In the genomic region with DNA sequence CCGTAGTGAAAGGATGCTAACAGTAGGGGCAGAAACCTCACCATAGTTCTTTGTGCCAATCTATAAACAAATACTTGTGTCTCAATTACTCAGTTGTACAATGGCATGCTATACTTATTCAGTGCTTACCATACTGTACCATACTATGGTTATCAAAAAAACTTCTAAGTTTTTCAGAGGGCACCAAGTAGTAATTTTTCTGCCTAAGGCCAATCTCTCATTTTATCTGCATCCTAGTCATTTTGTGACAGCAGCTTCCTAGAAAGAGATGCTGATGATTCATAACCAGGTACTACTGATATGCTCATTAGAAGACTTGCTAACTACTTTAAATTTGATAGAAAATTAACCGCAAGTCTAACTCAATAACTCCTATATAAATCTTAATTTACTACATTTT, we compare ENCODE assay signal across 29 cellular contexts. TPM values are rescaled to one million over a fixed set of nuclear protein-coding genes. Genes with fewer than 3 reads are reported as not detected.
"Had no signal": no experiment of that assay in that cellular context is flagged by ENCODE, and none has a peak within 500 bp of the region (broad histone marks: within the 10 kb centered on the region; RNA-seq: fewer than 3 reads in every experiment).

No MANE protein-coding gene starts in this region.

- H3K27ac ChIP-seq: adrenal gland, colonic mucosa, KMS-11, SJSA1 had no signal

- H3K27me3 ChIP-seq: colonic mucosa, MG63, SJSA1 had no signal

- H3K4me3 Mint-ChIP-seq: activated naive CD8-positive, alpha-beta T cell treated with anti-CD3 and anti-CD28 coated beads, Interleukin-2, amount 10 ng/mL, durations not matched to agents 7 days and 5 days; WTC11 had no signal

- H3K36me3 Mint-ChIP-seq: activated naive CD8-positive, alpha-beta T cell treated with anti-CD3 and anti-CD28 coated beads, Interleukin-2, amount 10 ng/mL, durations not matched to agents 7 days and 5 days; WTC11 had no signal

- H3K9me3 Mint-ChIP-seq: activated naive CD8-positive, alpha-beta T cell treated with anti-CD3 and anti-CD28 coated beads, Interleukin-2, amount 10 ng/mL, durations not matched to agents 7 days and 5 days; WTC11 had no signal

- H3K4me1 ChIP-seq: adrenal gland, colonic mucosa, SJSA1 had no signal

- DNase-seq: activated gamma-delta T cell treated with Interleukin-2 at 50 U/mL for 16 hours; activated naive CD4-positive, alpha-beta T cell treated with anti-CD3 and anti-CD28 coated beads, Interleukin-2, amount 50 U/mL, for 16 hours; activated naive CD8-positive, alpha-beta T cell treated with anti-CD3 and anti-CD28 coated beads, Interleukin-2, amount 10 ng/mL, durations not matched to agents 7 days and 5 days; adrenal gland; anterior cingulate cortex; caudate nucleus; colonic mucosa; MG63; MV-4-11; NCI-H1092 treated with DMSO at 0.1 percent for 48 hours; NCI-H1417 treated with DMSO at 0.1 percent for 48 hours; NCI-H1694; NCI-H2029; NCI-H2107; NCI-H2171 treated with DMSO at 0.1 percent for 48 hours; NCI-H345; NCI-H510A; NCI-H526 treated with DMSO at 0.1 percent for 48 hours; NCI-H82; RPMI8226; SW 1271 had no signal

- H3K27ac Mint-ChIP-seq: activated naive CD8-positive, alpha-beta T cell treated with anti-CD3 and anti-CD28 coated beads, Interleukin-2, amount 10 ng/mL, durations not matched to agents 7 days and 5 days; WTC11 had no signal

- H3K9me3 ChIP-seq: adrenal gland, colonic mucosa, MG63, SJSA1 had no signal

- H3K4me3 ChIP-seq: adrenal gland, colonic mucosa, MG63, SJSA1 had no signal

- H3K4me1 Mint-ChIP-seq: WTC11 had no signal

- ATAC-seq: Right ventricle myocardium inferior, SK-N-SH treated with all-trans-retinoic acid at 6 μM for 48 hours, WTC11 had no signal

- H3K36me3 ChIP-seq: adrenal gland, colonic mucosa, MG63, SJSA1 had no signal

RNA-seq across cellular contexts. Expression of gene TMEM244, which starts 42.9 kb away (rescaled TPM):
- total RNA-seq: adrenal gland; cerebellum; colonic mucosa; OCI-LY7; Right ventricle myocardium inferior; SJSA1; T-helper 1 cell treated with Interleukin-12 subunit alpha and Interleukin-12 subunit beta and Interleukin-4 antibody, amounts not matched to agents 30 ng/mL and 1 ng/mL, for 36 hours; WTC11 had no signal
